In the genomic region with DNA sequence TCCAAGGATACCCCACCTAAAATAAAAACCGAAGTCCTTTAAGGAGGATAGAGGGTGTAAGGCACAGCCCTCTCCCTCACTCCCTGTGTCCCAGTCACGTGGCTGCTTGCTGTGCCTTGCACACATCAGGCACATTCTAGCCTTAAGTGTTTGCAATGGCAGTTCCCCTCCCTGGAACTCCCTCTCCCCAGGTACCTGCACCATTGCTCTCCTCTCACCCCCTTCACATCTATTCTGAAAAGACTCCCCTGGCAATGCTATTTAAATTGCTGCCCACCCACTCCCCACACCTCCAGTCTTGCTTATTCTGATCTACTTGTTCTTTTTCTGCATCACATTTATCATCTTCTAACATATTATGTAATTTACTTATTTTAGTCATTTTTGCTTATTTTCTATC, we compare ENCODE assay signal across 22 cellular contexts.
"Had no signal": no experiment of that assay in that cellular context is flagged by ENCODE, and none has a peak within 500 bp of the region (broad histone marks: within the 10 kb centered on the region; RNA-seq: fewer than 3 reads in every experiment).

No MANE protein-coding gene starts in this region.

- DNase-seq: cortex of kidney; effector memory CD8-positive, alpha-beta T cell; glutamatergic neuron; kidney; left cardiac atrium; left ventricle myocardium inferior; mesendoderm; naive B cell; nephron progenitor cell; right cardiac atrium; stimulated activated CD4-positive, alpha-beta T cell treated with anti-CD3 and anti-CD28 coated beads, Interleukin-4, amount 100 ng/mL, for 1 hour; stimulated activated CD8-positive, alpha-beta memory T cell treated with anti-CD3 and anti-CD28 coated beads, Interleukin-4, amount 100 ng/mL, for 48 hours; stimulated activated naive CD8-positive, alpha-beta T cell treated with anti-CD3 and anti-CD28 coated beads, Interleukin-15, Interleukin-2, amounts not matched to agents 100 U/mL and 50 U/mL, for 24 hours; testis; upper lobe of right lung had no signal

- H3K36me3 ChIP-seq: esophagus muscularis mucosa, gastroesophageal sphincter, left ventricle myocardium inferior, neutrophil, tibial nerve, upper lobe of right lung, vagina had no signal

- H3K4me1 ChIP-seq: esophagus muscularis mucosa, gastroesophageal sphincter, left ventricle myocardium inferior, testis, upper lobe of right lung, vagina had no signal

- H3K27ac ChIP-seq: epithelial cell of prostate, esophagus muscularis mucosa, gastroesophageal sphincter, left ventricle myocardium inferior, neutrophil, testis, tibial nerve, upper lobe of right lung, vagina had no signal

- H3K27me3 ChIP-seq: esophagus muscularis mucosa, neutrophil, testis, tibial nerve, upper lobe of right lung, vagina had no signal

- H3K9me3 ChIP-seq: esophagus muscularis mucosa, gastroesophageal sphincter, left ventricle myocardium inferior, neutrophil, testis, tibial nerve, upper lobe of right lung, vagina had no signal

- H3K4me3 ChIP-seq: esophagus muscularis mucosa, gastroesophageal sphincter, left ventricle myocardium inferior, lung, testis, tibial nerve, upper lobe of right lung, vagina had no signal
